20 cellular contexts compared by ENCODE assay signal in genomic region chr7:55077581-55078410, GRCh38. TPM values are rescaled to one million over a fixed set of nuclear protein-coding genes. Genes with fewer than 3 reads are reported as not detected.
A peak's percentile ranks its signal among the peaks of the same experiment; 100 is the strongest.
DNase-seq lines count a peak whose midpoint lies in the region; ATAC-seq, FAIRE-seq and TF ChIP-seq lines count a peak whose summit lies in the region.
"Had no signal": no experiment of that assay in that cellular context is flagged by ENCODE, and none has a peak within 500 bp of the region (broad histone marks: within the 10 kb centered on the region; RNA-seq: fewer than 3 reads in every experiment).

No MANE protein-coding gene starts in this region.

- no peaks in the 10 kb centered on the region for H3K27me3 Mint-ChIP-seq in osteocyte (ENCODE audit: unreplicated experiment)
- H3K27me3 Mint-ChIP-seq in activated CD4-positive, alpha-beta T cell treated with anti-CD3 and anti-CD28 coated beads, Interleukin-2, amount 10 ng/mL, durations not matched to agents 7 days and 5 days: peaks cover 6% of the 10 kb centered on the region
- H3K27me3 Mint-ChIP-seq: dendritic cell treated with granulocyte-macrophage colony-stimulating factor and Interleukin-4, amounts not matched to agents 40 ng/mL and 50 ng/mL, for 4 days had no signal

- H3K27ac ChIP-seq in A549: peak overlapping the region; percentile 75 to 92; a peak in 4 of 6 replicates
- H3K27ac ChIP-seq in foreskin keratinocyte: peak overlapping the region; percentile 28
- H3K27ac ChIP-seq in dorsolateral prefrontal cortex: peak overlapping the region in 1 of 59 donors; percentile 11
- H3K27ac ChIP-seq: SJSA1 had no signal

- H3K4me3 Mint-ChIP-seq in osteocyte (ENCODE audit: unreplicated experiment): no peak overlapping the region
- no peak overlapping the region for H3K4me3 Mint-ChIP-seq in activated CD4-positive, alpha-beta T cell treated with anti-CD3 and anti-CD28 coated beads, Interleukin-2, amount 10 ng/mL, durations not matched to agents 7 days and 5 days
- H3K4me3 Mint-ChIP-seq: activated T-helper 17 cell treated with anti-CD3 and anti-CD28 coated beads, Interleukin-2, amount 50 U/mL, for 72 hours; CD8-positive, alpha-beta T cell; dendritic cell treated with granulocyte-macrophage colony-stimulating factor and Interleukin-4, amounts not matched to agents 40 ng/mL and 50 ng/mL, for 4 days; natural killer cell treated with Interleukin-12 subunit alpha and Interleukin-12 subunit beta and Interleukin-15 and Interleukin-18, amount 100 ng/mL, for 72 hours; T-helper 2 cell treated with Interferon-gamma antibody and Interleukin-4, amounts not matched to agents 5 μg/mL and 100 μg/mL, for 36 hours had no signal

- TF ChIP-seq RAD21 in A549 (conservative IDR thresholded peaks at IDR 0.05 in 1 of 2, IDR thresholded peaks at IDR 0.05 in 1 of 2): no peak

- TF ChIP-seq EP300 in A549 (IDR thresholded peaks at IDR 0.05): no peak

- no peak for ATAC-seq in A549
- ATAC-seq in foreskin keratinocyte: no peak
- no peak for ATAC-seq in GM21723 (IDR thresholded peaks at IDR 0.05; ENCODE audit: unreplicated experiment)
- ATAC-seq: activated T-helper 17 cell treated with anti-CD3 and anti-CD28 coated beads, Interleukin-2, amount 50 U/mL, for 72 hours; CD8-positive, alpha-beta T cell; natural killer cell treated with Interleukin-12 subunit alpha and Interleukin-12 subunit beta and Interleukin-15 and Interleukin-18, amount 100 ng/mL, for 72 hours had no signal

- peaks cover 75% of the 10 kb centered on the region for H3K4me1 Mint-ChIP-seq in osteocyte (ENCODE audit: unreplicated experiment)
- peaks cover 13% of the 10 kb centered on the region for H3K4me1 Mint-ChIP-seq in activated CD4-positive, alpha-beta T cell treated with anti-CD3 and anti-CD28 coated beads, Interleukin-2, amount 10 ng/mL, durations not matched to agents 7 days and 5 days

- 86% methylated on average over 34 of the region's 34 CpGs for WGBS in A549 (ENCODE audit: missing lambda C conversion rate)

- no peak for TF ChIP-seq POLR2A in A549 (IDR thresholded peaks at IDR 0.05; ENCODE audit: low read length)

- H3K36me3 Mint-ChIP-seq in osteocyte (ENCODE audit: unreplicated experiment): peaks cover 7% of the 10 kb centered on the region
- H3K36me3 Mint-ChIP-seq in activated CD4-positive, alpha-beta T cell treated with anti-CD3 and anti-CD28 coated beads, Interleukin-2, amount 10 ng/mL, durations not matched to agents 7 days and 5 days (ENCODE audit: low read depth): no peaks in the 10 kb centered on the region
- H3K36me3 Mint-ChIP-seq: CD8-positive, alpha-beta T cell; natural killer cell treated with Interleukin-12 subunit alpha and Interleukin-12 subunit beta and Interleukin-15 and Interleukin-18, amount 100 ng/mL, for 72 hours had no signal

- H3K4me3 ChIP-seq in A549: no peak overlapping the region
- no peak overlapping the region for H3K4me3 ChIP-seq in dorsolateral prefrontal cortex
- H3K4me3 ChIP-seq: SJSA1 had no signal

- peak overlapping the region; percentile 23 for H3K27ac Mint-ChIP-seq in osteocyte (ENCODE audit: unreplicated experiment)
- H3K27ac Mint-ChIP-seq in activated CD4-positive, alpha-beta T cell treated with anti-CD3 and anti-CD28 coated beads, Interleukin-2, amount 10 ng/mL, durations not matched to agents 7 days and 5 days: no peak overlapping the region
- H3K27ac Mint-ChIP-seq: activated T-helper 17 cell treated with anti-CD3 and anti-CD28 coated beads, Interleukin-2, amount 50 U/mL, for 72 hours; CD8-positive, alpha-beta T cell; dendritic cell treated with granulocyte-macrophage colony-stimulating factor and Interleukin-4, amounts not matched to agents 40 ng/mL and 50 ng/mL, for 4 days; natural killer cell treated with Interleukin-12 subunit alpha and Interleukin-12 subunit beta and Interleukin-15 and Interleukin-18, amount 100 ng/mL, for 72 hours; T-helper 2 cell treated with Interferon-gamma antibody and Interleukin-4, amounts not matched to agents 5 μg/mL and 100 μg/mL, for 36 hours had no signal

- intact Hi-C loops in dorsolateral prefrontal cortex (cut with DNase I): no loop called here

- H3K9me3 ChIP-seq in A549: no peaks in the 10 kb centered on the region
- H3K9me3 ChIP-seq: SJSA1 had no signal

- H3K27me3 ChIP-seq in foreskin keratinocyte (no peaks in the 10 kb centered on the region), dorsolateral prefrontal cortex (no peaks in the 10 kb centered on the region)
- H3K27me3 ChIP-seq: SJSA1 had no signal

- no peaks in the 10 kb centered on the region for H3K9me3 Mint-ChIP-seq in osteocyte (ENCODE audit: unreplicated experiment)
- no peaks in the 10 kb centered on the region for H3K9me3 Mint-ChIP-seq in activated CD4-positive, alpha-beta T cell treated with anti-CD3 and anti-CD28 coated beads, Interleukin-2, amount 10 ng/mL, durations not matched to agents 7 days and 5 days
- H3K9me3 Mint-ChIP-seq: CD8-positive, alpha-beta T cell; dendritic cell treated with granulocyte-macrophage colony-stimulating factor and Interleukin-4, amounts not matched to agents 40 ng/mL and 50 ng/mL, for 4 days; natural killer cell treated with Interleukin-12 subunit alpha and Interleukin-12 subunit beta and Interleukin-15 and Interleukin-18, amount 100 ng/mL, for 72 hours; T-helper 2 cell treated with Interferon-gamma antibody and Interleukin-4, amounts not matched to agents 5 μg/mL and 100 μg/mL, for 36 hours had no signal

- H3K4me1 ChIP-seq in A549 (peaks cover 95% of the 10 kb centered on the region), foreskin keratinocyte (peaks cover 43% of the 10 kb centered on the region)

- DNase-seq in A549 (ENCODE audit: low read depth in 1 of 2, low spot score in 1 of 2): no peak
- peak; percentile 70 for DNase-seq in LoVo (ENCODE audit: low spot score)
- DNase-seq in foreskin keratinocyte: no peak
- DNase-seq in osteocyte (ENCODE audit: extremely low spot score, unreplicated experiment): no peak
- no peak for DNase-seq in dorsolateral prefrontal cortex
- no peak for DNase-seq in activated CD4-positive, alpha-beta T cell treated with anti-CD3 and anti-CD28 coated beads, Interleukin-2, amount 10 ng/mL, durations not matched to agents 7 days and 5 days
- no peak for DNase-seq in C1 segment of cervical spinal cord (lab: John Stamatoyannopoulos, UW)
- DNase-seq: activated CD4-positive, CD25-positive, alpha-beta regulatory T cell treated with anti-CD3 and anti-CD28 coated beads, Interleukin-2, amount 50 U/mL, for 72 hours; CD8-positive, alpha-beta T cell; DMS79 treated with DMSO at 0.1 percent for 48 hours; GOT3; NCI-H187; NCI-H510A; stimulated activated naive CD4-positive, alpha-beta T cell had no signal

- no peak for TF ChIP-seq CTCF in A549 (IDR thresholded peaks at IDR 0.05)
- no peak for TF ChIP-seq CTCF in foreskin keratinocyte (conservative IDR thresholded peaks at IDR 0.05)
- no peak for TF ChIP-seq CTCF in osteocyte (IDR thresholded peaks at IDR 0.05)
- no peak for TF ChIP-seq CTCF in dorsolateral prefrontal cortex (IDR thresholded peaks at IDR 0.05 in 54 of 56, conservative IDR thresholded peaks at IDR 0.05 in 2 of 56; ENCODE audit: low read depth in 1 of 56, partially characterized antibody in 56 of 56)

- no peak for FAIRE-seq in A549 (lab: Jason Lieb, UNC)

- CTCF ChIA-PET in A549 (lab: Yijun Ruan, JAX): interaction anchor here (0.7 to 3.2 kb wide), 5 partner anchors 8 to 303 kb away, joined by 3 to 9 read pairs (median 5); no protein-coding TSS in a partner anchor
- CTCF ChIA-PET in activated CD4-positive, alpha-beta T cell treated with anti-CD3 and anti-CD28 coated beads, Interleukin-2, amount 10 ng/mL, durations not matched to agents 7 days and 5 days (lab: Charles Lee): no interaction called here

- POLR2A ChIA-PET in A549 (lab: Yijun Ruan, JAX): no interaction called here
- POLR2A ChIA-PET in activated CD4-positive, alpha-beta T cell treated with anti-CD3 and anti-CD28 coated beads, Interleukin-2, amount 10 ng/mL, durations not matched to agents 7 days and 5 days (lab: Charles Lee): no interaction called here

- H3K4me2 ChIP-seq in A549: peak overlapping the region; percentile 5; the same call in 2 of the 3 replicates

TF ChIP-seq in A549, 52 proteins besides CTCF, POLR2A, EP300 and RAD21:
- no peak for TF ChIP-seq POLR2AphosphoS2 (conservative IDR thresholded peaks at IDR 0.05; ENCODE audit: low read length)
- TF ChIP-seq HEYL (CRISPR knock-in tag; IDR thresholded peaks at IDR 0.05): no peak
- no peak for TF ChIP-seq E2F6 (IDR thresholded peaks at IDR 0.05; ENCODE audit: borderline replicate concordance, low read depth)
- TF ChIP-seq NFE2L2 (conservative IDR thresholded peaks at IDR 0.05; ENCODE audit: low read length): no peak
- no peak for TF ChIP-seq HOXB13 (CRISPR knock-in tag; IDR thresholded peaks at IDR 0.05; ENCODE audit: low read depth)
- no peak for TF ChIP-seq CEBPB (IDR thresholded peaks at IDR 0.05)
- TF ChIP-seq HOXA7 (CRISPR knock-in tag; IDR thresholded peaks at IDR 0.05): no peak
- TF ChIP-seq JUNB (IDR thresholded peaks at IDR 0.05): no peak
- TF ChIP-seq TFCP2L1 (CRISPR knock-in tag; IDR thresholded peaks at IDR 0.05): no peak

RNA-seq across cellular contexts. Expression of gene EGFR, which starts 59.0 kb away (rescaled TPM):
- polyA plus RNA-seq in A549 (2011; rRNA removed): 59.5 and 61.4 TPM in 2 replicates
- 25.3 and 28.2 TPM in 2 replicates for polyA plus RNA-seq in A549 (2012; cell fraction: cytosol; rRNA removed)
- 61.4 and 73.8 TPM in 2 replicates for polyA plus RNA-seq in A549 (2012; cell fraction: nucleus; rRNA removed)
- polyA plus RNA-seq in A549 (2017; fragmentation: RNase III; extraction: RNeasy Plus Mini Kit Qiagen cat#74134 plus additional on column Dnase treatment): 62.2 to 64.1 TPM (median 63.8 TPM) in 3 replicates
- polyA minus RNA-seq in A549 (2011; rRNA and poly(A)+ RNA removed): 125 and 165 TPM in 2 replicates
- 156 and 161 TPM in 2 replicates for total RNA-seq in foreskin keratinocyte
- polyA plus RNA-seq in foreskin keratinocyte: 22.4 and 28.7 TPM in 2 replicates
- total RNA-seq in osteocyte: 56.2 and 56.5 TPM in 2 replicates
- 100 to 1,000 TPM in 1 of 120 experiments, 10 to 100 TPM in 119; 13.7 to 161 (median 36.0) TPM for total RNA-seq in dorsolateral prefrontal cortex
- total RNA-seq in activated CD4-positive, alpha-beta T cell treated with anti-CD3 and anti-CD28 coated beads, Interleukin-2, amount 10 ng/mL, durations not matched to agents 7 days and 5 days: not detected
- total RNA-seq: CD8-positive, alpha-beta T cell; natural killer cell treated with Interleukin-12 subunit alpha and Interleukin-12 subunit beta and Interleukin-15 and Interleukin-18, amount 100 ng/mL, for 72 hours had no signal

Comparison
In these comparisons a context has a peak if more than half of its experiments do, and no peak if none do; other contexts are left out.
1. RNA of gene EGFR, which starts 59.0 kb away (total RNA-seq): 156 to 161 TPM in foreskin keratinocyte, 56.2 to 56.5 TPM in osteocyte and 13.7 to 161 TPM in dorsolateral prefrontal cortex; not detected in activated CD4-positive, alpha-beta T cell treated with anti-CD3 and anti-CD28 coated beads, Interleukin-2, amount 10 ng/mL, durations not matched to agents 7 days and 5 days; every median in the first group is over 10 times any median in the second.